22 cellular contexts compared by ENCODE assay signal in the genomic region with DNA sequence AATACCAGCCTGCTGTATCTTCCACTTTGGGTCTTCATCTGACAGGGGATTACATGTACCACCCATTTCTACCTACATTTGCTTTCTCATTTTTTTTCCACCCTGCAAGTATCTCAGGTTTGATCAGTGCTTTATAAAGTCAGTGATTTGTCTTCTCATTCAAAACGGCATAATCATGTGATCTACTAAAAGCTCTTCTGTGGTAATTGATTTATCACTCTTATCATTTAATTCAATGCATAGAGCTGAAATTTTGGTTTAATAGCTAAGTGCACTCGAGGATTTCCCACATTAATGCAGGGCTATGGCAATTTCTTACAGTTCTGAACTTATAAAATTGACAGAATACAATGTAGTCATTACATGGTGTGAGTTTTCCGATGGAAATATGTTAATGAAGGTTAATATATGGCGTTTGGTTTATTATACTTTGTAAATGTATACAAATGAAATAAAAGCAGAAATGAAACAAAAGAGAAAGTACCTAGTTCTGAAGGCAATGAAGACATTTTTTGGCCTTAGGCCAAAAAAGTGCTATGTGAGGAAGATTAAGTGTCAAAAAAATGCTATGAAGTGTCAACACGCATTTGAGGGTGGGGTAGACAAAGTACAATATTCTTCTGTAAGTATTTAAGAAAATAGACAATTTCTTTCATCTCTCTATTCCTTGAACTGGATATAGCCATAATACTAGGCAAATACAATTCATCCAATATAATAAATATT.
DNase-seq lines count a peak whose midpoint lies in the region; ATAC-seq, FAIRE-seq and TF ChIP-seq lines count a peak whose summit lies in the region.
"Had no signal": no experiment of that assay in that cellular context is flagged by ENCODE, and none has a peak within 500 bp of the region (broad histone marks: within the 10 kb centered on the region; RNA-seq: fewer than 3 reads in every experiment).

No MANE protein-coding gene starts in this region.

- ATAC-seq in activated CD4-positive, CD25-positive, alpha-beta regulatory T cell treated with anti-CD3 and anti-CD28 coated beads, Interleukin-2, amount 50 U/mL, for 24 hours = no peak
- no peak for ATAC-seq in GM21576 (IDR thresholded peaks at IDR 0.05; ENCODE audit: unreplicated experiment)

- H3K36me3 ChIP-seq in endocrine pancreas (ENCODE audit: control insufficient read depth, insufficient read depth, low read length) (no peaks in the 10 kb centered on the region), SJCRH30 (no peaks in the 10 kb centered on the region)
- H3K36me3 ChIP-seq: stomach had no signal

- H3K4me1 ChIP-seq in endocrine pancreas (ENCODE audit: control insufficient read depth, insufficient read depth, low read length) = no peaks in the 10 kb centered on the region
- no peaks in the 10 kb centered on the region for H3K4me1 ChIP-seq in SJCRH30
- H3K4me1 ChIP-seq: Caco-2, stomach had no signal

- H3K9ac ChIP-seq in endocrine pancreas (ENCODE audit: control insufficient read depth, insufficient read depth, low read length) = no peak overlapping the region

- H3K9me3 ChIP-seq in endocrine pancreas (ENCODE audit: control insufficient read depth, low read length) = no peaks in the 10 kb centered on the region
- no peaks in the 10 kb centered on the region for H3K9me3 ChIP-seq in SJCRH30 (replicated peaks)
- H3K9me3 ChIP-seq: Caco-2, stomach had no signal

- H3K27ac ChIP-seq in SJCRH30 = no peak overlapping the region
- H3K27ac ChIP-seq: stomach had no signal

- peak overlapping the region; percentile 34 for H3K4me3 ChIP-seq in endocrine pancreas (ENCODE audit: control insufficient read depth, insufficient read depth, low read length)
- H3K4me3 ChIP-seq in SJCRH30 = no peak overlapping the region
- H3K4me3 ChIP-seq: smooth muscle cell, stomach had no signal

- FAIRE-seq in GM12891 (lab: Jason Lieb, UNC) = no peak
- FAIRE-seq: GM18507 had no signal

- TF ChIP-seq POLR2A in GM12891 (IDR thresholded peaks at IDR 0.05; ENCODE audit: low read depth, low read length) = no peak

- H3K27me3 ChIP-seq in endocrine pancreas (ENCODE audit: control insufficient read depth, insufficient read depth, low read length) = no peaks in the 10 kb centered on the region
- H3K27me3 ChIP-seq in SJCRH30 = no peaks in the 10 kb centered on the region
- H3K27me3 ChIP-seq: stomach had no signal

- DNase-seq in COR-L47 (lab: John Stamatoyannopoulos, UW) (peak; percentile 19), GM12891 (ENCODE audit: insufficient read length, low spot score) (no peak), NCI-H748 treated with DMSO at 0.1 percent for 48 hours (lab: John Stamatoyannopoulos, UW) (peak; percentile 20), SJCRH30 (no peak)
- DNase-seq: activated effector memory CD4-positive, alpha-beta T cell treated with anti-CD3 and anti-CD28 coated beads, Interleukin-2, amount 50 U/mL, for 16 hours; AML-193; Caco-2; cortex of kidney; EL; H7; hippocampal formation; Kasumi-1; NCI-H1694 treated with DMSO at 0.1 percent for 48 hours; NCI-H510A; stimulated activated CD4-positive, alpha-beta T cell treated with anti-CD3 and anti-CD28 coated beads, Interleukin-4, amount 100 ng/mL, for 24 hours; stomach; trophoblast cell had no signal

TF ChIP-seq in GM12891, 5 proteins besides CTCF, POLR2A, EP300 and RAD21:
- TF ChIP-seq POLR2AphosphoS5 (IDR thresholded peaks at IDR 0.05; ENCODE audit: low read depth, low read length) (no peak), SPI1 (IDR thresholded peaks at IDR 0.05; ENCODE audit: low read depth, low read length) (peak; percentile 14; the same call in 1 of the 2 replicates), POU2F2 (IDR thresholded peaks at IDR 0.05; ENCODE audit: low read depth, low read length) (no peak)
TF ChIP-seq in GM12891: peak in this region for 1.

Comparison
In these comparisons a context has a peak if more than half of its experiments do, and no peak if none do; other contexts are left out.
1. DNase-seq: peak in COR-L47 (single experiment) and NCI-H748 treated with DMSO at 0.1 percent for 48 hours (single experiment); none in GM12891 (single experiment) and SJCRH30 (0 of 2).